In the genomic region with DNA sequence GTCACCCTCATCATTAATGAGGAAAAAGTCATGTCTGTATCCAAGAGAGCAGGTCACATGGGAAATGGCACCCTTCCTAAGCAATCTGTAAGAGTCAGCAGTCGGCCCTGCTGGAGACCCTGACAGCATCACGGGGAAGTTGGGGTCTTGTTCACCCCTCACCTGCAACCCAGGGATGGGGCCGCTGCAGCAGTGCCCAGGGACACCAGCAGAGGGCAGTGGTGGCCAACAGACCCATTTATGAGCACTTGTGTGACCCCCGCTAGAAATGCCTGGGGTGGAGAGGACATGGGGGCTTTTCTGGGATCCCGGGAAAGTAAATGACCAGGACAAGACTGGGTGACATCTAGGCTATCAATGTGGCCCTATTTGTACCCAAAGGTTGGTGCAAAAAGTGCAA, we compare ENCODE assay signal across 10 cellular contexts. TPM values are rescaled to one million over a fixed set of nuclear protein-coding genes. Genes with fewer than 3 reads are reported as not detected.
DNase-seq lines count a peak whose midpoint lies in the region; ATAC-seq and TF ChIP-seq lines count a peak whose summit lies in the region.
"Had no signal": no experiment of that assay in that cellular context is flagged by ENCODE, and none has a peak within 500 bp of the region (broad histone marks: within the 10 kb centered on the region; RNA-seq: fewer than 3 reads in every experiment).

No MANE protein-coding gene starts in this region.

- no peak for TF ChIP-seq POLR2A in transverse colon (IDR thresholded peaks at IDR 0.05)

- intact Hi-C loops in Right ventricle myocardium superior (cut with DNase I) = no loop called here
- intact Hi-C loops in transverse colon (cut with DNase I; ENCODE audit: low total_unique reads) = no loop called here

- H3K9me3 ChIP-seq in cardiac muscle cell (ENCODE audit: low read depth) (no peaks in the 10 kb centered on the region), transverse colon (no peaks in the 10 kb centered on the region)

- H3K27ac ChIP-seq in cardiac muscle cell = no peak overlapping the region
- H3K27ac ChIP-seq in transverse colon = no peak overlapping the region

- H3K27me3 ChIP-seq in cardiac muscle cell (no peaks in the 10 kb centered on the region), transverse colon (no peaks in the 10 kb centered on the region)

- peaks cover 14% of the 10 kb centered on the region for H3K27me3 Mint-ChIP-seq in glutamatergic neuron (ENCODE audit: unreplicated experiment)

- H3K4me1 ChIP-seq in cardiac muscle cell (ENCODE audit: low read depth) = no peaks in the 10 kb centered on the region
- H3K4me1 ChIP-seq in transverse colon = no peaks in the 10 kb centered on the region

- TF ChIP-seq CTCF in cardiac muscle cell (IDR thresholded peaks at IDR 0.05; ENCODE audit: low read depth, low read length) = peak; percentile 77
- peak; percentile 68 for TF ChIP-seq CTCF in glutamatergic neuron (IDR thresholded peaks at IDR 0.05; ENCODE audit: partially characterized antibody, unreplicated experiment)
- TF ChIP-seq CTCF in transverse colon (IDR thresholded peaks at IDR 0.05) = peak in 4 of 5 experiments; percentile 28 to 46 (median 36)

- H3K36me3 ChIP-seq in cardiac muscle cell = no peaks in the 10 kb centered on the region
- no peaks in the 10 kb centered on the region for H3K36me3 ChIP-seq in transverse colon

- peaks cover 9% of the 10 kb centered on the region for H3K9me3 Mint-ChIP-seq in glutamatergic neuron (ENCODE audit: unreplicated experiment)

- no peak overlapping the region for H3K27ac Mint-ChIP-seq in glutamatergic neuron (ENCODE audit: unreplicated experiment)

- TF ChIP-seq EP300 in transverse colon (IDR thresholded peaks at IDR 0.05; ENCODE audit: low read depth) = no peak

- H3K4me3 ChIP-seq in cardiac muscle cell (no peak overlapping the region), transverse colon (no peak overlapping the region)

- no peak for DNase-seq in cardiac muscle cell (ENCODE audit: low read depth in 1 of 2, low spot score in 1 of 2)
- no peak for DNase-seq in Right ventricle myocardium superior
- peak; percentile 5 to 12 for DNase-seq in activated CD8-positive, alpha-beta memory T cell treated with anti-CD3 and anti-CD28 coated beads for 4 hours (ENCODE audit: low read depth in 2 of 2)
- DNase-seq in glutamatergic neuron = peak; percentile 44
- DNase-seq in transverse colon = no peak
- no peak for DNase-seq in GM19238 (ENCODE audit: insufficient read length, low spot score)
- DNase-seq: NCI-H446 had no signal

- peaks cover 2% of the 10 kb centered on the region for H3K4me1 Mint-ChIP-seq in glutamatergic neuron (ENCODE audit: low read depth, unreplicated experiment)

- ATAC-seq in Right ventricle myocardium superior (ENCODE audit: poor library complexity) (no peak), GM18519 (IDR thresholded peaks at IDR 0.05; ENCODE audit: low FRiP score, unreplicated experiment) (no peak), GM21529 (IDR thresholded peaks at IDR 0.05; ENCODE audit: unreplicated experiment) (no peak)

- peaks cover 8% of the 10 kb centered on the region for H3K36me3 Mint-ChIP-seq in glutamatergic neuron (ENCODE audit: unreplicated experiment)

- 43 to 60% methylated on average over 1 to 5 of the region's 5 CpGs for WGBS in transverse colon (ENCODE audit: low coverage in 1 of 2), 2 donors

- no peak overlapping the region for H3K4me3 Mint-ChIP-seq in glutamatergic neuron (ENCODE audit: unreplicated experiment)

- in situ Hi-C loops in transverse colon (cut with MboI; ENCODE audit: low pct_ligation_motif_present in 1 of 4, low pct_unique_long_range_greater_than_20kb in 1 of 4, low sequenced_read_pairs in 3 of 4) = no loop called here

RNA-seq across cellular contexts. Expression of a gene that starts 35.9 kb away (rescaled TPM):
- not detected in 2 replicates for total RNA-seq in cardiac muscle cell
- not detected in 2 replicates for polyA plus RNA-seq in cardiac muscle cell
- not detected for total RNA-seq in Right ventricle myocardium superior
- total RNA-seq in glutamatergic neuron (ENCODE audit: unreplicated experiment) = not detected
- total RNA-seq in transverse colon = not detected
- total RNA-seq: Daoy had no signal

Comparison
In these comparisons a context has a peak if more than half of its experiments do, and no peak if none do; other contexts are left out.
1. DNase-seq: peak in activated CD8-positive, alpha-beta memory T cell treated with anti-CD3 and anti-CD28 coated beads for 4 hours (2 of 2) and glutamatergic neuron (single experiment); none in cardiac muscle cell (0 of 2), Right ventricle myocardium superior (single experiment), transverse colon (single experiment) and GM19238 (single experiment).
2. Peak in every context shown above with its lines, with median percentiles within 50 percentile points of each other: CTCF ChIP-seq.